In genomic region chr19:2249010-2249866, GRCh38 we compare ENCODE assay signal across 1 cellular context.
TF ChIP-seq lines count a peak whose summit lies in the region.

Gene AMH (plus strand): TSS chr19:2249323. CDS start chr19:2249333, 10 bp downstream.

TF ChIP-seq in HepG2, 621 proteins besides CTCF, POLR2A, EP300 and RAD21 (continued from another document):
- TF ChIP-seq, protein P1, sequence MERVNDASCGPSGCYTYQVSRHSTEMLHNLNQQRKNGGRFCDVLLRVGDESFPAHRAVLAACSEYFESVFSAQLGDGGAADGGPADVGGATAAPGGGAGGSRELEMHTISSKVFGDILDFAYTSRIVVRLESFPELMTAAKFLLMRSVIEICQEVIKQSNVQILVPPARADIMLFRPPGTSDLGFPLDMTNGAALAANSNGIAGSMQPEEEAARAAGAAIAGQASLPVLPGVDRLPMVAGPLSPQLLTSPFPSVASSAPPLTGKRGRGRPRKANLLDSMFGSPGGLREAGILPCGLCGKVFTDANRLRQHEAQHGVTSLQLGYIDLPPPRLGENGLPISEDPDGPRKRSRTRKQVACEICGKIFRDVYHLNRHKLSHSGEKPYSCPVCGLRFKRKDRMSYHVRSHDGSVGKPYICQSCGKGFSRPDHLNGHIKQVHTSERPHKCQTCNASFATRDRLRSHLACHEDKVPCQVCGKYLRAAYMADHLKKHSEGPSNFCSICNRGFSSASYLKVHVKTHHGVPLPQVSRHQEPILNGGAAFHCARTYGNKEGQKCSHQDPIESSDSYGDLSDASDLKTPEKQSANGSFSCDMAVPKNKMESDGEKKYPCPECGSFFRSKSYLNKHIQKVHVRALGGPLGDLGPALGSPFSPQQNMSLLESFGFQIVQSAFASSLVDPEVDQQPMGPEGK (CRISPR knock-in tag; IDR thresholded peaks at IDR 0.05), result no peak
- TF ChIP-seq ZFX (CRISPR knock-in tag; IDR thresholded peaks at IDR 0.05; ENCODE audit: low read depth) (no peak), YEATS4 (CRISPR knock-in tag; IDR thresholded peaks at IDR 0.05; ENCODE audit: borderline replicate concordance) (no peak), ZSCAN21 (CRISPR knock-in tag; IDR thresholded peaks at IDR 0.05; ENCODE audit: borderline replicate concordance) (no peak), GABPA (IDR thresholded peaks at IDR 0.05; ENCODE audit: low read depth, low read length) (no peak), GABPA (CRISPR knock-in tag; IDR thresholded peaks at IDR 0.05; ENCODE audit: low read depth) (no peak), BCL6 (CRISPR knock-in tag; IDR thresholded peaks at IDR 0.05) (no peak), RXRA (CRISPR knock-in tag; IDR thresholded peaks at IDR 0.05) (peak; percentile 16; the same call in 1 of the 2 replicates), HNF4A (CRISPR knock-in tag; IDR thresholded peaks at IDR 0.05) (no peak), CENPX (CRISPR knock-in tag; IDR thresholded peaks at IDR 0.05) (no peak), AGO2 (optimal IDR thresholded peaks at IDR 0.05; ENCODE audit: low read depth, low read length) (peak; percentile 97), TBX3 (IDR thresholded peaks at IDR 0.05; ENCODE audit: borderline replicate concordance) (no peak), TSC22D2 (CRISPR knock-in tag; IDR thresholded peaks at IDR 0.05; ENCODE audit: borderline replicate concordance) (no peak), ZNF281 (CRISPR knock-in tag; IDR thresholded peaks at IDR 0.05; ENCODE audit: borderline replicate concordance) (no peak), HCFC1 (IDR thresholded peaks at IDR 0.05; ENCODE audit: low read depth, low read length) (no peak)
